9 cellular contexts compared by ENCODE assay signal in genomic region chr12:72271401-72271740, GRCh38. TPM values are rescaled to one million over a fixed set of nuclear protein-coding genes. Genes with fewer than 3 reads are reported as not detected.
DNase-seq lines count a peak whose midpoint lies in the region; ATAC-seq and TF ChIP-seq lines count a peak whose summit lies in the region.
"Had no signal": no experiment of that assay in that cellular context is flagged by ENCODE, and none has a peak within 500 bp of the region (broad histone marks: within the 10 kb centered on the region; RNA-seq: fewer than 3 reads in every experiment).

No MANE protein-coding gene starts in this region.

- H3K4me3 Mint-ChIP-seq in natural killer cell = no peak overlapping the region

- no peaks in the 10 kb centered on the region for H3K36me3 Mint-ChIP-seq in natural killer cell

- H3K4me1 Mint-ChIP-seq in natural killer cell = no peaks in the 10 kb centered on the region

- no peak overlapping the region for H2AFZ ChIP-seq in MM.1S (ENCODE audit: low read length)

- H3K27me3 Mint-ChIP-seq in natural killer cell (ENCODE audit: low read depth in 2 of 2) = peaks cover 25 to 41% of the 10 kb centered on the region in 2 donors

- intact Hi-C loops in natural killer cell (cut with micrococcal nuclease) = no loop called here

- DNase-seq in GM20000 (ENCODE audit: low spot score) (peak; percentile 14), Peyer's patch (no peak), fibroblast of pulmonary artery (ENCODE audit: low read depth) (no peak), occipital lobe (lab: John Stamatoyannopoulos, UW) (peak; percentile 60), natural killer cell (no peak), MM.1S (no peak), ureter (ENCODE audit: low spot score) (no peak)

- no peak for TF ChIP-seq CTCF in GM20000 (IDR thresholded peaks at IDR 0.05; ENCODE audit: extremely low read depth, missing control alignments)
- TF ChIP-seq CTCF in Peyer's patch (IDR thresholded peaks at IDR 0.05) = no peak
- TF ChIP-seq CTCF in fibroblast of pulmonary artery (IDR thresholded peaks at IDR 0.05; ENCODE audit: low read length, missing control alignments) = no peak
- TF ChIP-seq CTCF in natural killer cell (IDR thresholded peaks at IDR 0.05) = no peak
- TF ChIP-seq CTCF in MM.1S (IDR thresholded peaks at IDR 0.05; ENCODE audit: low read length) = no peak

- no peaks in the 10 kb centered on the region for H3K36me3 ChIP-seq in Peyer's patch
- H3K36me3 ChIP-seq in MM.1S (replicated peaks; ENCODE audit: insufficient read depth, low read length) = no peaks in the 10 kb centered on the region

- H3K4me1 ChIP-seq in Peyer's patch (peaks cover 0 to 21% (median 0%) of the 10 kb centered on the region in 4 donors), MM.1S (ENCODE audit: low read length) (no peaks in the 10 kb centered on the region)

- H3K9me3 ChIP-seq in Peyer's patch (no peaks in the 10 kb centered on the region), MM.1S (replicated peaks; ENCODE audit: insufficient read depth, low read length) (no peaks in the 10 kb centered on the region)

- no peak overlapping the region for H3K9ac ChIP-seq in MM.1S (ENCODE audit: low read length)

- H3K9me3 Mint-ChIP-seq in natural killer cell = no peaks in the 10 kb centered on the region

- no peak overlapping the region for H3K4me2 ChIP-seq in MM.1S (ENCODE audit: low read depth, low read length)

- H3K27me3 ChIP-seq in Peyer's patch = peaks cover 0 to 24% of the 10 kb centered on the region in 2 donors
- no peaks in the 10 kb centered on the region for H3K27me3 ChIP-seq in MM.1S (replicated peaks; ENCODE audit: insufficient read depth, low read length)

- no peaks in the 10 kb centered on the region for H4K20me1 ChIP-seq in MM.1S (ENCODE audit: insufficient read depth, low read length)

- no peak for TF ChIP-seq POLR2A in Peyer's patch (IDR thresholded peaks at IDR 0.05)

- no peaks in the 10 kb centered on the region for H3F3A ChIP-seq in MM.1S (ENCODE audit: insufficient read depth, low read length)

- H3K27ac ChIP-seq in Peyer's patch (peak overlapping the region in 1 of 4 donors; percentile 65), MM.1S (ENCODE audit: low read length) (no peak overlapping the region)

- H3K4me3 ChIP-seq in Peyer's patch (peak overlapping the region; percentile 30 to 58 (median 45)), fibroblast of pulmonary artery (replicated peaks; ENCODE audit: low read depth, low read length) (peak overlapping the region; percentile 54), MM.1S (ENCODE audit: low read length) (no peak overlapping the region)

- no peak for ATAC-seq in natural killer cell
- ATAC-seq in HG03159 (IDR thresholded peaks at IDR 0.05; ENCODE audit: unreplicated experiment) = no peak

- H3K9me2 ChIP-seq in MM.1S (replicated peaks; ENCODE audit: insufficient read depth, low read length) = no peaks in the 10 kb centered on the region

- H3K27ac Mint-ChIP-seq in natural killer cell = no peak overlapping the region

- H3K79me2 ChIP-seq in MM.1S (ENCODE audit: low read length) = no peaks in the 10 kb centered on the region

RNA-seq across cellular contexts. Expression of gene TRHDE, which starts 0.8 kb away (rescaled TPM):
- total RNA-seq in Peyer's patch = 10 to 100 TPM in 3 of 4 donors, 1 to 10 TPM in 1; 3.3 to 23.8 (median 15.2) TPM
- total RNA-seq in occipital lobe = 57.1 TPM
- under 1 TPM in 1 of 3 donors, not detected in 2; 0.33 TPM for total RNA-seq in natural killer cell
- total RNA-seq in ureter = 12.1 TPM
- total RNA-seq: myocyte had no signal

Comparison
In these comparisons a context has a peak if more than half of its experiments do, and no peak if none do; other contexts are left out.
1. DNase-seq: peak in GM20000 (single experiment) and occipital lobe (single experiment); none in Peyer's patch (0 of 3), fibroblast of pulmonary artery (single experiment), natural killer cell (single experiment), MM.1S (single experiment) and ureter (single experiment).